In the genomic region with DNA sequence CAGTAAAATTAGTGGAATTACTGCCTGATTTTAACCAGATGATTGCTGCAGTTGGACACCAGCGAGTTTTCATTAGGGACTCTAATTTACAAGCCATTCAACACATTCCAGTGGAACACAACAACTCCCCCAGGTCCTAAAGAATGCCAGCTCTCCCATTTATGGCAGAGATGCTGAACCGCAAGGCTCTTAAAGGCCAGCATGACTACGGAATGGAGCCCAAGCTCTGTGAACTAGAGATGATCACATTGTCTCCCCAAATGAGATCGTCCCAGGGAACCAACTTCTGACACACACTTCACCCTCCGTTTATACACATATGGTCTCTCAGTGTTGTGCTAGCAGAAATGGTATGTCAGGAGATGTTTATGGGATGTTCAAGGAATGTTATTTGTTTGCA, we compare ENCODE assay signal across 18 cellular contexts.
DNase-seq lines count a peak whose midpoint lies in the region.
"Had no signal": no experiment of that assay in that cellular context is flagged by ENCODE, and none has a peak within 500 bp of the region (broad histone marks: within the 10 kb centered on the region; RNA-seq: fewer than 3 reads in every experiment).

No MANE protein-coding gene starts in this region.

- H3K56ac ChIP-seq in mesendoderm (ENCODE audit: low read length) = no peak overlapping the region

- no peak overlapping the region for H2BK120ac ChIP-seq in mesendoderm (ENCODE audit: low read depth, low read length)

- H2BK15ac ChIP-seq in mesendoderm (replicated peaks; ENCODE audit: low read depth) = no peak overlapping the region

- no CpG with 5 or more reads among the region's 5 CpGs for WGBS in mesendoderm (ENCODE audit: extremely low coverage, insufficient coverage, low lambda C conversion rate)

- H3K27me3 ChIP-seq in H7 (ENCODE audit: control insufficient read depth, insufficient read depth, low read length) = no peaks in the 10 kb centered on the region
- no peaks in the 10 kb centered on the region for H3K27me3 ChIP-seq in mesendoderm (ENCODE audit: insufficient read depth, low read length, poor library complexity)
- H3K27me3 ChIP-seq: BLaER1, ovary, transverse colon had no signal

- no peak overlapping the region for H3K9ac ChIP-seq in mesendoderm (ENCODE audit: low read length)
- H3K9ac ChIP-seq: BLaER1 had no signal

- H3K4me3 ChIP-seq in H7 (ENCODE audit: insufficient read depth, low read depth, low read length) (no peak overlapping the region), mesendoderm (ENCODE audit: low read length) (no peak overlapping the region)
- H3K4me3 ChIP-seq: BLaER1, lung, ovary, transverse colon had no signal

- no peaks in the 10 kb centered on the region for H3K36me3 ChIP-seq in H7 (replicated peaks; ENCODE audit: control insufficient read depth, insufficient read depth, low read length)
- no peaks in the 10 kb centered on the region for H3K36me3 ChIP-seq in mesendoderm (ENCODE audit: control insufficient read depth, insufficient read depth, low read length)
- H3K36me3 ChIP-seq: BLaER1, ovary, transverse colon had no signal

- no peaks in the 10 kb centered on the region for H3K79me2 ChIP-seq in mesendoderm (ENCODE audit: control insufficient read depth, insufficient read depth, low read length)

- H2BK5ac ChIP-seq in mesendoderm (ENCODE audit: low read length) = no peak overlapping the region

- H3K27ac ChIP-seq in mesendoderm (ENCODE audit: low read depth, low read length) = no peak overlapping the region
- H3K27ac ChIP-seq: BLaER1, ovary, transverse colon had no signal

- no peak overlapping the region for H2AK5ac ChIP-seq in mesendoderm (ENCODE audit: low read length)

- H3K4me2 ChIP-seq in mesendoderm (ENCODE audit: low read length) = no peak overlapping the region
- H3K4me2 ChIP-seq: BLaER1 had no signal

- H3K4me1 ChIP-seq in mesendoderm (ENCODE audit: control insufficient read depth, low read depth, low read length) = no peaks in the 10 kb centered on the region
- H3K4me1 ChIP-seq: BLaER1, transverse colon had no signal

- DNase-seq in H7 = peak; percentile 29
- DNase-seq in epidermal melanocyte (ENCODE audit: insufficient read length, low spot score) = peak; percentile 37
- DNase-seq in mesendoderm = peak; percentile 54
- no peak for DNase-seq in T-helper 2 cell
- no peak for DNase-seq in OCI-M2 (lab: John Stamatoyannopoulos, UW; ENCODE audit: unreplicated experiment)
- no peak for DNase-seq in stimulated activated CD4-positive, alpha-beta T cell treated with anti-CD3 and anti-CD28 coated beads, Interleukin-4, amount 100 ng/mL, for 24 hours
- DNase-seq in UCSD-AML1 (lab: John Stamatoyannopoulos, UW; ENCODE audit: unreplicated experiment) = no peak
- DNase-seq: activated CD8-positive, alpha-beta memory T cell treated with anti-CD3 and anti-CD28 coated beads, Interleukin-2, amount 10 ng/mL, durations not matched to agents 7 days and 5 days; activated naive CD8-positive, alpha-beta T cell treated with anti-CD3 and anti-CD28 coated beads for 36 hours; effector CD8-positive, alpha-beta T cell; head of caudate nucleus; KBM-7; NCI-H2171 treated with DMSO at 0.1 percent for 48 hours; NCI-H69; ovary; transverse colon had no signal

- no peak overlapping the region for H3K18ac ChIP-seq in mesendoderm (ENCODE audit: low read length)

- H3K23ac ChIP-seq in mesendoderm (ENCODE audit: low read length) = no peak overlapping the region

- no peak overlapping the region for H4K8ac ChIP-seq in mesendoderm (ENCODE audit: low read depth, low read length)

- H4K5ac ChIP-seq in mesendoderm (ENCODE audit: low read length) = no peak overlapping the region

- H3K79me1 ChIP-seq in mesendoderm (ENCODE audit: low read length) = no peaks in the 10 kb centered on the region

- H3K4ac ChIP-seq in mesendoderm (ENCODE audit: low read depth, low read length) = no peak overlapping the region

Comparison
In these comparisons a context has a peak if more than half of its experiments do, and no peak if none do; other contexts are left out.
1. DNase-seq: peak in H7 (single experiment), epidermal melanocyte (single experiment) and mesendoderm (single experiment); none in T-helper 2 cell (0 of 5), OCI-M2 (single experiment), stimulated activated CD4-positive, alpha-beta T cell treated with anti-CD3 and anti-CD28 coated beads, Interleukin-4, amount 100 ng/mL, for 24 hours (single experiment) and UCSD-AML1 (single experiment).